ENCODE assay signal across 11 cellular contexts in genomic region chr1:6485140-6485936, GRCh38. TPM values are rescaled to one million over a fixed set of nuclear protein-coding genes. Genes with fewer than 3 reads are reported as not detected.
A peak's percentile ranks its signal among the peaks of the same experiment; 100 is the strongest.
DNase-seq lines count a peak whose midpoint lies in the region; ATAC-seq, FAIRE-seq and TF ChIP-seq lines count a peak whose summit lies in the region.
"Had no signal": no experiment of that assay in that cellular context is flagged by ENCODE, and none has a peak within 500 bp of the region (broad histone marks: within the 10 kb centered on the region; RNA-seq: fewer than 3 reads in every experiment).

No MANE protein-coding gene starts in this region.

- no peak for TF ChIP-seq RAD21 in H1 (IDR thresholded peaks at IDR 0.05 in 1 of 2, conservative IDR thresholded peaks at IDR 0.05 in 1 of 2; ENCODE audit: low read depth in 2 of 2, low read length in 2 of 2)

- peak overlapping the region; percentile 29 for H4K5ac ChIP-seq in H1 (ENCODE audit: insufficient read length, low read depth, low read length)

- peak overlapping the region; percentile 42 to 74 for H3K4me2 ChIP-seq in H1 (ENCODE audit: insufficient read depth in 1 of 2, low read depth in 2 of 2, low read length in 2 of 2)

- H3K4me1 ChIP-seq in H1 (replicated peaks in 1 of 4; ENCODE audit: control insufficient read depth in 3 of 4, insufficient read depth in 4 of 4, low read length in 3 of 4): peaks cover 0 to 18% (median 10%) of the 10 kb centered on the region in 4 experiments; a peak in 5 of 7 replicates
- H3K4me1 ChIP-seq in lung (ENCODE audit: control insufficient read depth in 2 of 2, insufficient read depth in 2 of 2, low read length in 2 of 2): peaks cover 0 to 11% of the 10 kb centered on the region in 2 donors
- H3K4me1 ChIP-seq in transverse colon: peaks cover 0 to 52% (median 46%) of the 10 kb centered on the region in 4 donors

- TF ChIP-seq POLR2A in H1 (IDR thresholded peaks at IDR 0.05; ENCODE audit: control extremely low read depth in 1 of 2, low read depth in 2 of 2, low read length in 2 of 2) (no peak), transverse colon (IDR thresholded peaks at IDR 0.05) (no peak)

- H3K14ac ChIP-seq in H1 (ENCODE audit: insufficient read length): no peak overlapping the region

- H3K27ac ChIP-seq in H1 (ENCODE audit: low read depth, low read length) (no peak overlapping the region), lung (ENCODE audit: low read depth in 1 of 2, low read length in 1 of 2) (peak overlapping the region; percentile 23 to 70), transverse colon (peak overlapping the region in 2 of 4 donors; percentile 11 to 44)

- no peak for FAIRE-seq in H1 (lab: Jason Lieb, UNC)
- FAIRE-seq: A204.1 had no signal

- H3K23ac ChIP-seq in H1 (ENCODE audit: insufficient read length): no peak overlapping the region

- DNase-seq in NCI-H1417 (lab: John Stamatoyannopoulos, UW) (peak in 2 of 3 experiments; percentile 36 to 43), NCI-H1417 treated with DMSO at 0.1 percent for 48 hours (lab: John Stamatoyannopoulos, UW) (no peak), H1 (ENCODE audit: low read depth in 1 of 2, low spot score in 2 of 2) (peak in 1 of 2 experiments; percentile 70), lung (ENCODE audit: low spot score) (no peak), transverse colon (no peak), NCI-H128 (lab: John Stamatoyannopoulos, UW; ENCODE audit: unreplicated experiment) (no peak)
- DNase-seq: activated naive CD8-positive, alpha-beta T cell treated with anti-CD3 and anti-CD28 coated beads, Interleukin-2, amount 10 ng/mL, durations not matched to agents 7 days and 5 days; NCI-H1694 treated with DMSO at 0.1 percent for 48 hours had no signal

- no peak overlapping the region for H2BK15ac ChIP-seq in H1 (ENCODE audit: low read length)

- no peak overlapping the region for H2BK120ac ChIP-seq in H1 (replicated peaks; ENCODE audit: low read depth, low read length)

- POLR2A ChIA-PET in H1 (lab: Charles Lee; ENCODE audit: partially characterized antibody): interaction anchor here (0.6 to 1.6 kb wide), 8 partner anchors 9 to 117 kb away, joined by 3 to 4 read pairs (median 3); no protein-coding TSS in a partner anchor

- no peaks in the 10 kb centered on the region for H3K9me3 ChIP-seq in H1 (ENCODE audit: insufficient read depth in 2 of 2, low read depth in 1 of 2, low read length in 1 of 2)
- H3K9me3 ChIP-seq in lung (ENCODE audit: control insufficient read depth in 2 of 2, insufficient read depth in 1 of 2, low read length in 1 of 2): no peaks in the 10 kb centered on the region
- no peaks in the 10 kb centered on the region for H3K9me3 ChIP-seq in transverse colon

- no peaks in the 10 kb centered on the region for H3K79me2 ChIP-seq in H1 (ENCODE audit: control insufficient read depth in 1 of 2, insufficient read depth in 2 of 2, low read length in 2 of 2)

- no peak for TF ChIP-seq EP300 in H1 (IDR thresholded peaks at IDR 0.05; ENCODE audit: borderline replicate concordance in 1 of 2, low read depth in 2 of 2, low read length in 2 of 2)
- no peak for TF ChIP-seq EP300 in transverse colon (IDR thresholded peaks at IDR 0.05; ENCODE audit: low read depth)

- H3K4ac ChIP-seq in H1 (replicated peaks; ENCODE audit: insufficient read length, low read depth, low read length): peak overlapping the region; percentile 91

- peaks cover 8% of the 10 kb centered on the region; the same call in 1 of the 2 replicates for H3K23me2 ChIP-seq in H1 (ENCODE audit: low read depth, low read length)

- no peak overlapping the region for H2BK12ac ChIP-seq in H1 (ENCODE audit: low read depth, low read length)

- peak overlapping the region; percentile 75 for H4K8ac ChIP-seq in H1 (ENCODE audit: extremely low read depth, insufficient read depth, low read length)

- no peak for TF ChIP-seq CTCF in H1 (IDR thresholded peaks at IDR 0.05; ENCODE audit: control extremely low read depth in 1 of 3, insufficient read depth in 1 of 3, low read depth in 1 of 3, low read length in 3 of 3)
- TF ChIP-seq CTCF in lung (IDR thresholded peaks at IDR 0.05; ENCODE audit: control extremely low read depth, extremely low read depth): no peak
- TF ChIP-seq CTCF in transverse colon (IDR thresholded peaks at IDR 0.05): no peak

- peak overlapping the region; percentile 73 for H3K56ac ChIP-seq in H1 (replicated peaks; ENCODE audit: insufficient read length, low read depth, low read length)

- H2BK5ac ChIP-seq in H1 (ENCODE audit: low read depth, low read length): no peak overlapping the region

- H3K79me1 ChIP-seq in H1 (ENCODE audit: low read depth, low read length): 0 out of 2 replicates have a peak, but pooled peaks cover 2% of the 10 kb centered on the region

- H4K20me1 ChIP-seq in H1 (replicated peaks in 1 of 2; ENCODE audit: control insufficient read depth in 1 of 2, insufficient read depth in 2 of 2, low read length in 2 of 2): peaks cover 2 to 5% of the 10 kb centered on the region in 2 experiments

- ATAC-seq in lung (ENCODE audit: insufficient read depth, low FRiP score) (no peak), GM18909 (IDR thresholded peaks at IDR 0.05; ENCODE audit: poor library complexity, unreplicated experiment) (no peak), HG02588 (IDR thresholded peaks at IDR 0.05; ENCODE audit: unreplicated experiment) (no peak)

- H2BK20ac ChIP-seq in H1 (ENCODE audit: low read length): no peak overlapping the region

- 12% methylated on average over 13 of the region's 75 CpGs; no CpG with 5 or more reads in 1 of the 2 experiments for WGBS in H1 (ENCODE audit: extremely low coverage in 1 of 2, insufficient coverage in 1 of 2, insufficient read length in 1 of 2, insufficient replicate concordance in 2 of 2, low coverage in 1 of 2, low lambda C conversion rate in 2 of 2, missing lambda C conversion rate in 1 of 2), 2 experiments
- WGBS in lung, 2 donors: 1 to 2% methylated on average over 37 to 75 of the region's 75 CpGs
- WGBS in transverse colon (ENCODE audit: low coverage in 1 of 2), 2 donors: 3% methylated on average over 22 of the region's 75 CpGs; no CpG with 5 or more reads in 1 of the 2 donors

- CTCF ChIA-PET in H1 (lab: Charles Lee; ENCODE audit: partially characterized antibody): interaction anchor here (0.6 to 12.0 kb wide), 32 partner anchors 7 to 399 kb away, joined by 3 to 168 read pairs (median 6); partner anchors contain the start of gene TNFRSF25

- H3K9ac ChIP-seq in H1 (replicated peaks in 1 of 4; ENCODE audit: extremely low read depth in 1 of 4, low read depth in 3 of 4, low read length in 3 of 4): peak overlapping the region in 2 of 4 experiments; percentile 20 to 34; a peak in 3 of 7 replicates

- peak overlapping the region; percentile 78 for H3K18ac ChIP-seq in H1 (ENCODE audit: extremely low read depth, low read length)

- H3K4me3 ChIP-seq in H1 (ENCODE audit: extremely low read depth in 1 of 4, insufficient read depth in 2 of 4, low read depth in 3 of 4, low read length in 4 of 4): peak overlapping the region; percentile 69 to 73 (median 72)
- peak overlapping the region; percentile 55 for H3K4me3 ChIP-seq in lung
- H3K4me3 ChIP-seq in transverse colon: peak overlapping the region in 3 of 4 donors; percentile 21 to 57 (median 44)

- intact Hi-C loops in transverse colon (cut with DNase I; ENCODE audit: low total_unique reads): loop anchor here (2.0 kb wide), 1 partner anchor 161 kb away; no protein-coding TSS in a partner anchor

- H3K27me3 ChIP-seq in H1 (replicated peaks in 1 of 4; ENCODE audit: control insufficient read depth in 3 of 4, extremely low read depth in 1 of 4, insufficient read depth in 3 of 4, low read length in 3 of 4) (peaks cover 0 to 2% (median 0%) of the 10 kb centered on the region in 4 experiments; a peak in 3 of 7 replicates), lung (ENCODE audit: control insufficient read depth, insufficient read depth) (no peaks in the 10 kb centered on the region), transverse colon (peaks cover 19% of the 10 kb centered on the region)

- H4K91ac ChIP-seq in H1 (replicated peaks; ENCODE audit: insufficient read length, low read length): peak overlapping the region; percentile 54

- H3K36me3 ChIP-seq in H1 (ENCODE audit: control insufficient read depth in 2 of 4, insufficient read depth in 4 of 4, low read length in 3 of 4) (no peaks in the 10 kb centered on the region; a peak in 1 of 8 replicates), lung (ENCODE audit: control insufficient read depth in 2 of 2, insufficient read depth in 2 of 2, low read length in 2 of 2) (no peaks in the 10 kb centered on the region), transverse colon (no peaks in the 10 kb centered on the region)

- H2AK5ac ChIP-seq in H1 (ENCODE audit: low read depth, low read length): no peak overlapping the region

- H2AFZ ChIP-seq in H1 (ENCODE audit: low read length): no peak overlapping the region

- in situ Hi-C loops in transverse colon (cut with MboI; ENCODE audit: low pct_ligation_motif_present in 1 of 4, low pct_unique_long_range_greater_than_20kb in 1 of 4, low sequenced_read_pairs in 3 of 4): loop anchor here (10.0 to 25.0 kb wide), 2 partner anchors 152 to 159 kb away; no protein-coding TSS in a partner anchor

TF ChIP-seq in H1, 55 proteins besides CTCF, POLR2A, EP300 and RAD21 (continues in another document):
- peak; percentile 68 for TF ChIP-seq KDM4A (IDR thresholded peaks at IDR 0.05; ENCODE audit: low read depth, low read length, severe bottlenecking)

RNA-seq across cellular contexts. Expression of gene PLEKHG5, which starts 6.1 kb away (rescaled TPM):
- total RNA-seq in H1 (2021; fragmentation: NEBNext Ultra II Directional; extraction: Animal tissue kit (Norgen Biotek cat#: 25700)): 12.5 and 13.8 TPM in 2 replicates
- 10.4 and 16.8 TPM in 2 replicates for polyA plus RNA-seq in H1 (2011; rRNA removed)
- 12.2 TPM for polyA plus RNA-seq in H1 (2011; cell fraction: cytosol; rRNA removed)
- polyA plus RNA-seq in H1 (2011; cell fraction: nucleus; rRNA removed): 72.0 TPM
- 8.2 to 19.5 TPM (median 15.5 TPM) in 4 replicates for polyA plus RNA-seq in H1 (2012, experiment 1 of 2)
- polyA plus RNA-seq in H1 (2012, experiment 2 of 2): 7.7 TPM
- 12.4 TPM for polyA plus RNA-seq in H1 (2013, experiment 1 of 2)
- polyA plus RNA-seq in H1 (2013, experiment 2 of 2): 11.4 TPM
- 4.7 TPM in 2 replicates for polyA minus RNA-seq in H1 (2011; rRNA and poly(A)+ RNA removed)
- 6.5 TPM for polyA minus RNA-seq in H1 (2011; cell fraction: cytosol; rRNA and poly(A)+ RNA removed)
- polyA minus RNA-seq in H1 (2011; cell fraction: nucleus; rRNA and poly(A)+ RNA removed): 14.6 TPM
- total RNA-seq in lung: 10 to 100 TPM; 11.2 to 22.9 TPM
- 1 to 10 TPM; 3.4 to 8.7 TPM for polyA plus RNA-seq in lung
- total RNA-seq in transverse colon: 10 to 100 TPM; 17.9 to 42.7 (median 37.1) TPM

RNA-seq across cellular contexts. Expression of gene TNFRSF25, which starts 19.4 kb away (rescaled TPM):
- 9.3 and 10.7 TPM in 2 replicates for total RNA-seq in H1 (2021; fragmentation: NEBNext Ultra II Directional; extraction: Animal tissue kit (Norgen Biotek cat#: 25700))
- polyA plus RNA-seq in H1 (2011; rRNA removed) (19.5 and 26.1 TPM in 2 replicates), lung (10 to 100 TPM in 1 of 2 donors, 1 to 10 TPM in 1; 4.9 to 12.3 TPM)
- polyA plus RNA-seq in H1 (2011; cell fraction: cytosol; rRNA removed): 20.6 TPM
- 116 TPM for polyA plus RNA-seq in H1 (2011; cell fraction: nucleus; rRNA removed)
- 7.8 to 20.0 TPM (median 18.8 TPM) in 4 replicates for polyA plus RNA-seq in H1 (2012, experiment 1 of 2)
- 8.1 TPM for polyA plus RNA-seq in H1 (2012, experiment 2 of 2)
- polyA plus RNA-seq in H1 (2013, experiment 1 of 2): 11.1 TPM
- polyA plus RNA-seq in H1 (2013, experiment 2 of 2): 9.8 TPM
- polyA minus RNA-seq in H1 (2011; rRNA and poly(A)+ RNA removed): 3.1 and 3.9 TPM in 2 replicates
- 4.1 TPM for polyA minus RNA-seq in H1 (2011; cell fraction: cytosol; rRNA and poly(A)+ RNA removed)
- polyA minus RNA-seq in H1 (2011; cell fraction: nucleus; rRNA and poly(A)+ RNA removed): 9.6 TPM
- total RNA-seq in lung (10 to 100 TPM; 11.2 to 19.8 TPM), transverse colon (10 to 100 TPM; 38.9 to 55.3 (median 45.0) TPM)

Comparison
In these comparisons a context has a peak if more than half of its experiments do, and no peak if none do; other contexts are left out.
1. DNase-seq: peak in NCI-H1417 (2 of 3); none in NCI-H1417 treated with DMSO at 0.1 percent for 48 hours (single experiment), lung (single experiment), transverse colon (single experiment) and NCI-H128 (single experiment).
2. Peak in every context shown above with its lines, with median percentiles within 50 percentile points of each other: H3K4me3 ChIP-seq.